In genomic region chr2:138275881-138276280, GRCh38 we compare ENCODE assay signal across 1 cellular context.
TF ChIP-seq lines count a peak whose summit lies in the region.

No MANE protein-coding gene starts in this region.

TF ChIP-seq in HepG2, 621 proteins besides CTCF, POLR2A, EP300 and RAD21 (continued from another document and continues in another):
- no peak for TF ChIP-seq ZSCAN21 (CRISPR knock-in tag; IDR thresholded peaks at IDR 0.05; ENCODE audit: borderline replicate concordance)
- TF ChIP-seq MAFK (conservative IDR thresholded peaks at IDR 0.05 in 1 of 2, IDR thresholded peaks at IDR 0.05 in 1 of 2; ENCODE audit: low read length in 2 of 2): peak; percentile 46 to 73; a peak in 3 of 4 replicates
- no peak for TF ChIP-seq ZMAT3 (CRISPR knock-in tag; conservative IDR thresholded peaks at IDR 0.05)
- TF ChIP-seq SALL2 (CRISPR knock-in tag; IDR thresholded peaks at IDR 0.05): no peak
- TF ChIP-seq ZNF34 (CRISPR knock-in tag; IDR thresholded peaks at IDR 0.05; ENCODE audit: borderline replicate concordance): no peak
- peak; percentile 67; the same call in 1 of the 2 replicates for TF ChIP-seq AHDC1 (CRISPR knock-in tag; IDR thresholded peaks at IDR 0.05; ENCODE audit: borderline replicate concordance)
- TF ChIP-seq ZNF142 (CRISPR knock-in tag; IDR thresholded peaks at IDR 0.05): no peak
- TF ChIP-seq SSRP1 (CRISPR knock-in tag; IDR thresholded peaks at IDR 0.05): no peak
- TF ChIP-seq SNAPC5 (CRISPR knock-in tag; IDR thresholded peaks at IDR 0.05; ENCODE audit: borderline replicate concordance): no peak
- no peak for TF ChIP-seq PRDM4 (CRISPR knock-in tag; IDR thresholded peaks at IDR 0.05; ENCODE audit: borderline replicate concordance)
- TF ChIP-seq GPN1 (CRISPR knock-in tag; IDR thresholded peaks at IDR 0.05; ENCODE audit: borderline replicate concordance): no peak
- TF ChIP-seq CCAR2 (optimal IDR thresholded peaks at IDR 0.05; ENCODE audit: low read depth, low read length): no peak
- no peak for TF ChIP-seq RXRA (CRISPR knock-in tag; IDR thresholded peaks at IDR 0.05)
- peak; percentile 40; the same call in 1 of the 2 replicates for TF ChIP-seq CREM (IDR thresholded peaks at IDR 0.05)
- TF ChIP-seq CREM (CRISPR knock-in tag; IDR thresholded peaks at IDR 0.05): no peak
- TF ChIP-seq ZNF18 (CRISPR knock-in tag; IDR thresholded peaks at IDR 0.05; ENCODE audit: insufficient replicate concordance): no peak
- no peak for TF ChIP-seq ZNF737 (CRISPR knock-in tag; IDR thresholded peaks at IDR 0.05; ENCODE audit: borderline replicate concordance)
- no peak for TF ChIP-seq PAF1 (CRISPR knock-in tag; IDR thresholded peaks at IDR 0.05)
- TF ChIP-seq ZNF331 (CRISPR knock-in tag; IDR thresholded peaks at IDR 0.05): no peak
- no peak for TF ChIP-seq TEAD3 (CRISPR knock-in tag; optimal IDR thresholded peaks at IDR 0.05; ENCODE audit: borderline replicate concordance)
- no peak for TF ChIP-seq ZMYM4 (CRISPR knock-in tag; IDR thresholded peaks at IDR 0.05)
- TF ChIP-seq SKI (IDR thresholded peaks at IDR 0.05; ENCODE audit: partially characterized antibody): no peak
- TF ChIP-seq ASH2L (IDR thresholded peaks at IDR 0.05; ENCODE audit: insufficient read length, low read depth, low read length): peak; percentile 6
- no peak for TF ChIP-seq ELF3 (CRISPR knock-in tag; IDR thresholded peaks at IDR 0.05)
- TF ChIP-seq NFIC (IDR thresholded peaks at IDR 0.05; ENCODE audit: low read length): peak; percentile 36; the same call in 1 of the 2 replicates
- TF ChIP-seq ZNF367 (CRISPR knock-in tag; IDR thresholded peaks at IDR 0.05; ENCODE audit: borderline replicate concordance): no peak
- no peak for TF ChIP-seq NR2F6 (IDR thresholded peaks at IDR 0.05)
- TF ChIP-seq NR2F6 (CRISPR knock-in tag; IDR thresholded peaks at IDR 0.05): 0 out of 2 replicates have a peak, but pooled peaks have one; percentile 12
- peak; percentile 35; the same call in 1 of the 2 replicates for TF ChIP-seq FOSL2 (CRISPR knock-in tag; IDR thresholded peaks at IDR 0.05)
- TF ChIP-seq ZBTB14 (CRISPR knock-in tag; IDR thresholded peaks at IDR 0.05): no peak
- no peak for TF ChIP-seq GATAD1 (CRISPR knock-in tag; IDR thresholded peaks at IDR 0.05)
- TF ChIP-seq ZNF350 (CRISPR knock-in tag; IDR thresholded peaks at IDR 0.05; ENCODE audit: borderline replicate concordance, low read depth): no peak
- TF ChIP-seq SOX5 (CRISPR knock-in tag; IDR thresholded peaks at IDR 0.05; ENCODE audit: borderline replicate concordance): no peak
- peak; percentile 15; the same call in 1 of the 2 replicates for TF ChIP-seq GATAD2A (CRISPR knock-in tag; IDR thresholded peaks at IDR 0.05)
- peak; percentile 63; the same call in 1 of the 2 replicates for TF ChIP-seq ARID5B (CRISPR knock-in tag; IDR thresholded peaks at IDR 0.05)
- peak; percentile 21; the same call in 1 of the 2 replicates for TF ChIP-seq NCOR1 (IDR thresholded peaks at IDR 0.05; ENCODE audit: borderline replicate concordance, low read length)
- TF ChIP-seq ARID3A (IDR thresholded peaks at IDR 0.05; ENCODE audit: low read depth, low read length): peak; percentile 89
- TF ChIP-seq ZSCAN31 (CRISPR knock-in tag; IDR thresholded peaks at IDR 0.05; ENCODE audit: low read depth): no peak
